ENCODE assay signal across 9 cellular contexts in genomic region chr1:151991663-151992344, GRCh38. TPM values are rescaled to one million over a fixed set of nuclear protein-coding genes. Genes with fewer than 3 reads are reported as not detected.
DNase-seq lines count a peak whose midpoint lies in the region; ATAC-seq, FAIRE-seq and TF ChIP-seq lines count a peak whose summit lies in the region.
"Had no signal": no experiment of that assay in that cellular context is flagged by ENCODE, and none has a peak within 500 bp of the region (broad histone marks: within the 10 kb centered on the region; RNA-seq: fewer than 3 reads in every experiment).

No MANE protein-coding gene starts in this region.

- no peaks in the 10 kb centered on the region for H3K27me3 Mint-ChIP-seq in CD4-positive, alpha-beta memory T cell
- no peaks in the 10 kb centered on the region for H3K27me3 Mint-ChIP-seq in osteocyte (ENCODE audit: unreplicated experiment)

- H3K9me3 Mint-ChIP-seq in CD4-positive, alpha-beta memory T cell = no peaks in the 10 kb centered on the region
- H3K9me3 Mint-ChIP-seq in osteocyte (ENCODE audit: unreplicated experiment) = no peaks in the 10 kb centered on the region

- CTCF ChIA-PET in CD4-positive, alpha-beta memory T cell (lab: Charles Lee; ENCODE audit: partially characterized antibody) = interaction anchor here (1.2 to 13.8 kb wide), 5 partner anchors 9 to 56 kb away, joined by 3 to 340 read pairs (median 105); no protein-coding TSS in a partner anchor

- FAIRE-seq in RCC 7860 (lab: Jason Lieb, UNC) = no peak

- H3K27ac ChIP-seq in CD4-positive, alpha-beta memory T cell (ENCODE audit: low read depth, low read length) = peak overlapping the region; percentile 92
- H3K27ac ChIP-seq in esophagus muscularis mucosa (replicated peaks in 1 of 4) = peak overlapping the region; percentile 89 to 99 (median 94)

- H3K4me3 Mint-ChIP-seq in CD4-positive, alpha-beta memory T cell = peak overlapping the region; percentile 95 to 99 (median 98)
- peak overlapping the region; percentile 88 for H3K4me3 Mint-ChIP-seq in osteocyte (ENCODE audit: unreplicated experiment)

- H3K4me3 ChIP-seq in CD4-positive, alpha-beta memory T cell (ENCODE audit: low read length in 2 of 2) = peak overlapping the region; percentile 55 to 88
- H3K4me3 ChIP-seq in esophagus muscularis mucosa = peak overlapping the region; percentile 82 to 95 (median 85)

- H3K36me3 ChIP-seq in CD4-positive, alpha-beta memory T cell (ENCODE audit: insufficient read depth, low read length) = no peaks in the 10 kb centered on the region
- peaks cover 0 to 6% (median 0%) of the 10 kb centered on the region in 4 donors for H3K36me3 ChIP-seq in esophagus muscularis mucosa

- peaks cover 49 to 74% (median 59%) of the 10 kb centered on the region in 4 donors for H3K4me1 Mint-ChIP-seq in CD4-positive, alpha-beta memory T cell
- peaks cover 71% of the 10 kb centered on the region for H3K4me1 Mint-ChIP-seq in osteocyte (ENCODE audit: unreplicated experiment)

- 39% methylated on average over 7 of the region's 7 CpGs for WGBS in esophagus muscularis mucosa

- TF ChIP-seq CTCF in esophagus muscularis mucosa (IDR thresholded peaks at IDR 0.05) (no peak), osteocyte (IDR thresholded peaks at IDR 0.05) (no peak)

- H3K27me3 ChIP-seq in CD4-positive, alpha-beta memory T cell (ENCODE audit: insufficient read depth, low read length) = no peaks in the 10 kb centered on the region
- no peaks in the 10 kb centered on the region for H3K27me3 ChIP-seq in esophagus muscularis mucosa

- ATAC-seq in HG02610 (IDR thresholded peaks at IDR 0.05; ENCODE audit: unreplicated experiment) = no peak

- no peaks in the 10 kb centered on the region for H3K9me3 ChIP-seq in CD4-positive, alpha-beta memory T cell (ENCODE audit: control insufficient read depth in 1 of 2, low read length in 2 of 2)
- H3K9me3 ChIP-seq in esophagus muscularis mucosa = no peaks in the 10 kb centered on the region

- intact Hi-C loops in CD4-positive, alpha-beta memory T cell (cut with micrococcal nuclease) = loop anchor here (2.0 to 10.0 kb wide), 3 partner anchors 43 to 447 kb away; partner anchors contain the start of genes TDRKH and TUFT1
- intact Hi-C loops in esophagus muscularis mucosa (cut with DNase I) = no loop called here

- peaks cover 0 to 30% of the 10 kb centered on the region in 2 donors for H3K36me3 Mint-ChIP-seq in CD4-positive, alpha-beta memory T cell
- no peaks in the 10 kb centered on the region for H3K36me3 Mint-ChIP-seq in osteocyte (ENCODE audit: unreplicated experiment)

- peak overlapping the region; percentile 96 to 99 (median 98) for H3K27ac Mint-ChIP-seq in CD4-positive, alpha-beta memory T cell
- peak overlapping the region; percentile 97 for H3K27ac Mint-ChIP-seq in osteocyte (ENCODE audit: unreplicated experiment)

- POLR2A ChIA-PET in CD4-positive, alpha-beta memory T cell (lab: Charles Lee; ENCODE audit: partially characterized antibody) = interaction anchor here (0.9 to 4.3 kb wide), 10 partner anchors 8 to 228 kb away, joined by 3 to 20 read pairs (median 5); partner anchors contain the start of gene MRPL9

- no peak for TF ChIP-seq POLR2A in esophagus muscularis mucosa (IDR thresholded peaks at IDR 0.05; ENCODE audit: low read depth)

- DNase-seq in CD4-positive, alpha-beta memory T cell = no peak
- DNase-seq in RCC 7860 (ENCODE audit: low spot score) (peak; percentile 35), esophagus muscularis mucosa (ENCODE audit: extremely low spot score) (no peak), osteocyte (ENCODE audit: extremely low spot score, unreplicated experiment) (no peak), NCI-H524 (lab: John Stamatoyannopoulos, UW) (no peak), GOT3 (lab: John Stamatoyannopoulos, UW) (no peak), OCI-M2 (lab: John Stamatoyannopoulos, UW; ENCODE audit: unreplicated experiment) (no peak)
- DNase-seq: NCI-H1694 treated with DMSO at 0.1 percent for 48 hours had no signal

- H3K4me1 ChIP-seq in CD4-positive, alpha-beta memory T cell (ENCODE audit: insufficient read depth, low read length) = peaks cover 66% of the 10 kb centered on the region
- H3K4me1 ChIP-seq in esophagus muscularis mucosa = peaks cover 65 to 83% (median 81%) of the 10 kb centered on the region in 4 donors

- TF ChIP-seq EP300 in esophagus muscularis mucosa (IDR thresholded peaks at IDR 0.05) = no peak

RNA-seq across cellular contexts. Expression of gene S100A10, which starts 1.9 kb away (rescaled TPM):
- total RNA-seq in CD4-positive, alpha-beta memory T cell = 100 to 1,000 TPM; 218 to 231 TPM
- polyA plus RNA-seq in CD4-positive, alpha-beta memory T cell = 1,000 to 10,000 TPM in 1 of 2 donors, 100 to 1,000 TPM in 1; 855 to 1,427 TPM
- total RNA-seq in esophagus muscularis mucosa = 100 to 1,000 TPM in 2 of 4 donors, 10 to 100 TPM in 2; 82.5 to 214 (median 105) TPM
- total RNA-seq in osteocyte = 227 and 234 TPM in 2 replicates

RNA-seq across cellular contexts. Expression of gene S100A11, which starts 45.0 kb away (rescaled TPM):
- total RNA-seq in CD4-positive, alpha-beta memory T cell = 100 to 1,000 TPM; 239 to 247 TPM
- 1,000 to 10,000 TPM in 1 of 2 donors, 100 to 1,000 TPM in 1; 610 to 1,204 TPM for polyA plus RNA-seq in CD4-positive, alpha-beta memory T cell
- 100 to 1,000 TPM in 2 of 4 donors, 10 to 100 TPM in 2; 68.5 to 190 (median 115) TPM for total RNA-seq in esophagus muscularis mucosa
- total RNA-seq in osteocyte = 443 and 446 TPM in 2 replicates
